25 cellular contexts compared by ENCODE assay signal in genomic region chr10:89398003-89398749, GRCh38. TPM values are rescaled to one million over a fixed set of nuclear protein-coding genes. Genes with fewer than 3 reads are reported as not detected.
DNase-seq lines count a peak whose midpoint lies in the region; ATAC-seq and TF ChIP-seq lines count a peak whose summit lies in the region.
"Had no signal": no experiment of that assay in that cellular context is flagged by ENCODE, and none has a peak within 500 bp of the region (broad histone marks: within the 10 kb centered on the region; RNA-seq: fewer than 3 reads in every experiment).

No MANE protein-coding gene starts in this region.

- POLR2A ChIA-PET in MCF 10A (lab: Yijun Ruan, JAX) (interaction anchor here (0.7 to 1.0 kb wide), 2 partner anchors 17 to 288 kb away, joined by 3 to 4 read pairs; no protein-coding TSS in a partner anchor), GM10248 (lab: Yijun Ruan, JAX) (no interaction called here)

- H3K36me3 Mint-ChIP-seq in MCF 10A (ENCODE audit: insufficient read depth, unreplicated experiment) (no peaks in the 10 kb centered on the region), endodermal cell (ENCODE audit: low read depth) (peaks cover 3% of the 10 kb centered on the region)

- H3K9ac ChIP-seq in mammary epithelial cell (ENCODE audit: insufficient read depth, low read length), result no peak overlapping the region
- H3K9ac ChIP-seq in adipocyte (ENCODE audit: low read length), result no peak overlapping the region
- no peak overlapping the region for H3K9ac ChIP-seq in endodermal cell (ENCODE audit: extremely low read depth, low read length, poor library complexity, severe bottlenecking)
- H3K9ac ChIP-seq: BLaER1 treated with 17β-estradiol and CSF1 and Interleukin-3, amounts not matched to agents 10 nM and 100 nM had no signal

- H3K27ac Mint-ChIP-seq in MCF 10A (ENCODE audit: low read depth, unreplicated experiment), result no peak overlapping the region
- no peak overlapping the region for H3K27ac Mint-ChIP-seq in endodermal cell
- H3K27ac Mint-ChIP-seq: HFFc6, nephron progenitor cell, progenitor cell of endocrine pancreas had no signal

- BruUV-seq in MCF 10A (replicated peaks; lab: Mats Ljungman, UMichigan), result no TSS peak
- BruUV-seq in mammary epithelial cell (replicated peaks; lab: Mats Ljungman, UMichigan), result no TSS peak

- dilution Hi-C loops in mammary epithelial cell (cut with HindIII; ENCODE audit: low sequenced_read_pairs), result no loop called here

- 98% methylated on average over 5 of the region's 5 CpGs for WGBS in mammary epithelial cell (ENCODE audit: low coverage, missing lambda C conversion rate)
- WGBS in transverse colon (ENCODE audit: low coverage in 1 of 2), 2 donors, result 58 to 64% methylated on average over 5 of the region's 5 CpGs
- 74 to 93% methylated on average over 2 to 5 of the region's 5 CpGs for WGBS in endodermal cell (ENCODE audit: insufficient coverage in 1 of 2, insufficient read length in 1 of 2), 2 experiments

- no peak overlapping the region for H2AFZ ChIP-seq in mammary epithelial cell (ENCODE audit: low read depth, low read length)

- peak; percentile 26 for ATAC-seq in left colon

- H3K4me3 Mint-ChIP-seq in MCF 10A (ENCODE audit: unreplicated experiment) (no peak overlapping the region), endodermal cell (no peak overlapping the region)
- H3K4me3 Mint-ChIP-seq: HFFc6, nephron progenitor cell had no signal

- no peak overlapping the region for H3K4me3 ChIP-seq in mammary epithelial cell (replicated peaks in 1 of 3; ENCODE audit: insufficient read depth in 1 of 3, low read depth in 2 of 3, low read length in 3 of 3)
- no peak overlapping the region for H3K4me3 ChIP-seq in adipocyte (ENCODE audit: low read length)
- no peak overlapping the region for H3K4me3 ChIP-seq in transverse colon
- no peak overlapping the region for H3K4me3 ChIP-seq in endodermal cell (ENCODE audit: low read length)
- H3K4me3 ChIP-seq: BLaER1 treated with 17β-estradiol and CSF1 and Interleukin-3, amounts not matched to agents 10 nM and 100 nM; coronary artery had no signal

- peak; percentile 9 for DNase-seq in MCF 10A (ENCODE audit: unreplicated experiment)
- no peak for DNase-seq in mammary epithelial cell
- DNase-seq in adipocyte (ENCODE audit: low read depth), result peak; percentile 28
- DNase-seq in left colon, result no peak
- DNase-seq in transverse colon, result peak; percentile 17
- no peak for DNase-seq in GM10266 (ENCODE audit: extremely low spot score)
- DNase-seq in endodermal cell, result no peak
- DNase-seq in GM10248 (ENCODE audit: extremely low spot score), result no peak
- DNase-seq: activated CD4-positive, alpha-beta T cell treated with anti-CD3 and anti-CD28 coated beads, Interleukin-2, amount 50 U/mL, for 4 hours; activated gamma-delta T cell treated with Interleukin-2 at 50 U/mL for 16 hours; activated T-cell treated with anti-CD3 and anti-CD28 coated beads for 4 hours; HFFc6; Karpas-422; NCI-H1105 treated with DMSO at 0.1 percent for 48 hours; NCI-H748 treated with DMSO at 0.1 percent for 48 hours; nephron progenitor cell; OCI-M1; SIG-M5 had no signal

- no peak for TF ChIP-seq EP300 in transverse colon (IDR thresholded peaks at IDR 0.05; ENCODE audit: low read depth)

- CTCF ChIA-PET in MCF 10A (lab: Yijun Ruan, JAX), result no interaction called here
- CTCF ChIA-PET in mammary epithelial cell (lab: Charles Lee; ENCODE audit: low non-redundant PET), result no interaction called here
- CTCF ChIA-PET in GM10248 (lab: Yijun Ruan, JAX), result interaction anchor here (0.8 kb wide), 1 partner anchor 11 kb away, joined by 3 read pairs; no protein-coding TSS in a partner anchor

- H4K20me1 ChIP-seq in mammary epithelial cell (ENCODE audit: insufficient read depth, low read length), result no peaks in the 10 kb centered on the region
- H4K20me1 ChIP-seq: BLaER1 treated with 17β-estradiol and CSF1 and Interleukin-3, amounts not matched to agents 10 nM and 100 nM had no signal

- H3K9me3 Mint-ChIP-seq in MCF 10A (ENCODE audit: unreplicated experiment) (no peaks in the 10 kb centered on the region), endodermal cell (peaks cover 27% of the 10 kb centered on the region)
- H3K9me3 Mint-ChIP-seq: HFFc6 had no signal

- H3K9me3 ChIP-seq in mammary epithelial cell (replicated peaks; ENCODE audit: insufficient read depth, low read length), result no peaks in the 10 kb centered on the region
- H3K9me3 ChIP-seq in adipocyte (ENCODE audit: control insufficient read depth, low read length), result no peaks in the 10 kb centered on the region
- no peaks in the 10 kb centered on the region for H3K9me3 ChIP-seq in transverse colon
- peaks cover 4% of the 10 kb centered on the region for H3K9me3 ChIP-seq in endodermal cell (ENCODE audit: control insufficient read depth, low read length)

- no peaks in the 10 kb centered on the region for H3K36me3 ChIP-seq in mammary epithelial cell (ENCODE audit: insufficient read depth, low read length)
- H3K36me3 ChIP-seq in adipocyte (ENCODE audit: control insufficient read depth, insufficient read depth, low read length, severe bottlenecking), result peaks cover 11% of the 10 kb centered on the region
- H3K36me3 ChIP-seq in transverse colon, result peaks cover 0 to 6% (median 0%) of the 10 kb centered on the region in 4 donors
- no peaks in the 10 kb centered on the region for H3K36me3 ChIP-seq in endodermal cell (ENCODE audit: control insufficient read depth, insufficient read depth, low read length)

- no peaks in the 10 kb centered on the region for H3K4me1 Mint-ChIP-seq in MCF 10A (ENCODE audit: insufficient read depth, unreplicated experiment)
- H3K4me1 Mint-ChIP-seq in endodermal cell, result peaks cover under 1% of the 10 kb centered on the region
- H3K4me1 Mint-ChIP-seq: nephron progenitor cell had no signal

- H3K27me3 Mint-ChIP-seq in MCF 10A (ENCODE audit: insufficient read depth, unreplicated experiment), result no peaks in the 10 kb centered on the region
- no peaks in the 10 kb centered on the region for H3K27me3 Mint-ChIP-seq in endodermal cell (ENCODE audit: insufficient read depth)
- H3K27me3 Mint-ChIP-seq: progenitor cell of endocrine pancreas had no signal

- H3K4me1 ChIP-seq in mammary epithelial cell (ENCODE audit: insufficient read depth, low read length), result peaks cover under 1% of the 10 kb centered on the region
- H3K4me1 ChIP-seq in adipocyte (ENCODE audit: control insufficient read depth, insufficient read depth, low read length), result peaks cover 5% of the 10 kb centered on the region
- H3K4me1 ChIP-seq in transverse colon, result peaks cover 5 to 20% (median 8%) of the 10 kb centered on the region in 4 donors
- H3K4me1 ChIP-seq in endodermal cell (ENCODE audit: control insufficient read depth, insufficient read depth, low read length), result no peaks in the 10 kb centered on the region

- H3K4me2 ChIP-seq in mammary epithelial cell (ENCODE audit: insufficient read depth, low read depth, low read length), result no peak overlapping the region
- H3K4me2 ChIP-seq: BLaER1 treated with 17β-estradiol and CSF1 and Interleukin-3, amounts not matched to agents 10 nM and 100 nM had no signal

- TF ChIP-seq POLR2A in transverse colon (IDR thresholded peaks at IDR 0.05), result no peak

- no peaks in the 10 kb centered on the region for H3K27me3 ChIP-seq in mammary epithelial cell (ENCODE audit: insufficient read depth, low read length)
- no peaks in the 10 kb centered on the region for H3K27me3 ChIP-seq in adipocyte (replicated peaks; ENCODE audit: control insufficient read depth, insufficient read depth, low read length)
- H3K27me3 ChIP-seq in transverse colon, result no peaks in the 10 kb centered on the region
- H3K27me3 ChIP-seq in endodermal cell (ENCODE audit: control insufficient read depth, insufficient read depth, low read length, poor library complexity, severe bottlenecking), result no peaks in the 10 kb centered on the region
- H3K27me3 ChIP-seq: BLaER1 treated with 17β-estradiol and CSF1 and Interleukin-3, amounts not matched to agents 10 nM and 100 nM had no signal

- intact Hi-C loops in MCF 10A (cut with micrococcal nuclease) (no loop called here), mammary epithelial cell (cut with micrococcal nuclease) (no loop called here), left colon (cut with DNase I, micrococcal nuclease) (no loop called here), transverse colon (cut with DNase I; ENCODE audit: low total_unique reads) (no loop called here)

- no peaks in the 10 kb centered on the region for H3K79me2 ChIP-seq in mammary epithelial cell (ENCODE audit: insufficient read depth, low read length)

- TF ChIP-seq CTCF in MCF 10A (IDR thresholded peaks at IDR 0.05; ENCODE audit: unreplicated experiment) (no peak), mammary epithelial cell (conservative IDR thresholded peaks at IDR 0.05 in 1 of 2, IDR thresholded peaks at IDR 0.05 in 1 of 2; ENCODE audit: extremely low read depth in 1 of 2, insufficient read depth in 1 of 2, low read depth in 1 of 2, low read length in 2 of 2) (no peak), transverse colon (IDR thresholded peaks at IDR 0.05) (no peak), GM10266 (IDR thresholded peaks at IDR 0.05; ENCODE audit: control insufficient read depth, insufficient read depth, low read depth, missing control alignments) (no peak), endodermal cell (conservative IDR thresholded peaks at IDR 0.05) (no peak), GM10248 (IDR thresholded peaks at IDR 0.05; ENCODE audit: control extremely low read depth, extremely low read depth, low read depth, missing control alignments) (no peak)

- no peak overlapping the region for H3K27ac ChIP-seq in mammary epithelial cell (ENCODE audit: insufficient read depth, low read depth, low read length)
- H3K27ac ChIP-seq in transverse colon, result peak overlapping the region in 3 of 4 donors; percentile 7 to 34 (median 26)
- H3K27ac ChIP-seq in endodermal cell (ENCODE audit: low read depth, low read length), result no peak overlapping the region
- H3K27ac ChIP-seq: BLaER1 treated with 17β-estradiol and CSF1 and Interleukin-3, amounts not matched to agents 10 nM and 100 nM; coronary artery; VCaP had no signal

- in situ Hi-C loops in mammary epithelial cell (cut with MboI; ENCODE audit: low sequenced_read_pairs in 2 of 2) (loop anchor here in 1 of 2 donors (10.0 kb wide), 1 partner anchor 143 kb away; the partner anchor contains the start of gene LIPA), transverse colon (cut with MboI; ENCODE audit: low pct_ligation_motif_present in 1 of 4, low pct_unique_long_range_greater_than_20kb in 1 of 4, low sequenced_read_pairs in 3 of 4) (no loop called here)

RNA-seq across cellular contexts. Expression of gene IFIT1, which starts 5.8 kb away (rescaled TPM):
- total RNA-seq in MCF 10A (2022), result 0.17 and 0.26 TPM in 2 replicates
- total RNA-seq in mammary epithelial cell, result 1 to 10 TPM in 1 of 2 donors, under 1 TPM in 1; 0.50 to 1.2 TPM
- 0.37 TPM for polyA plus RNA-seq in mammary epithelial cell
- 3.5 TPM for polyA minus RNA-seq in mammary epithelial cell
- 1 to 10 TPM; 6.1 to 6.8 TPM for total RNA-seq in left colon
- 10 to 100 TPM in 2 of 4 donors, 1 to 10 TPM in 2; 1.1 to 18.5 (median 9.4) TPM for total RNA-seq in transverse colon
- under 1 TPM in 1 of 2 donors, not detected in 1; 0.59 TPM for total RNA-seq in endodermal cell
- 7.4 TPM for polyA plus RNA-seq in endodermal cell (2013, experiment 1 of 2)
- 7.7 TPM for polyA plus RNA-seq in endodermal cell (2013, experiment 2 of 2)

RNA-seq across cellular contexts. Expression of gene IFIT5, which starts 16.2 kb away (rescaled TPM):
- 11.2 and 12.8 TPM in 2 replicates for total RNA-seq in MCF 10A (2022)
- total RNA-seq in mammary epithelial cell, result 10 to 100 TPM in 1 of 2 donors, 1 to 10 TPM in 1; 7.6 to 11.2 TPM
- 4.2 TPM for polyA plus RNA-seq in mammary epithelial cell
- polyA minus RNA-seq in mammary epithelial cell, result 2.5 TPM
- total RNA-seq in left colon, result 10 to 100 TPM; 10.2 to 10.6 TPM
- 10 to 100 TPM in 3 of 4 donors, 1 to 10 TPM in 1; 1.5 to 12.5 (median 11.2) TPM for total RNA-seq in transverse colon
- 1 to 10 TPM; 1.5 to 2.5 TPM for total RNA-seq in endodermal cell
- polyA plus RNA-seq in endodermal cell (2013, experiment 1 of 2), result 9.4 TPM
- polyA plus RNA-seq in endodermal cell (2013, experiment 2 of 2), result 8.8 TPM

RNA-seq across cellular contexts. Expression of gene IFIT1B, which starts 20.3 kb away (rescaled TPM):
- total RNA-seq in MCF 10A (2022) (not detected in 2 replicates), mammary epithelial cell (not detected), left colon (not detected), transverse colon (not detected), endodermal cell (not detected)
- not detected for polyA plus RNA-seq in mammary epithelial cell
- not detected for polyA minus RNA-seq in mammary epithelial cell
- polyA plus RNA-seq in endodermal cell (2013, experiment 1 of 2), result not detected
- not detected for polyA plus RNA-seq in endodermal cell (2013, experiment 2 of 2)
- total RNA-seq: A673; HFFc6; progenitor cell of endocrine pancreas; T-helper 1 cell treated with Interleukin-12 subunit alpha and Interleukin-12 subunit beta and Interleukin-4 antibody, amounts not matched to agents 30 ng/mL and 1 ng/mL, for 36 hours had no signal
- polyA plus RNA-seq: keratinocyte had no signal

Comparison
In these comparisons a context has a peak if more than half of its experiments do, and no peak if none do; other contexts are left out.
1. DNase-seq: peak in MCF 10A (single experiment), adipocyte (single experiment) and transverse colon (single experiment); none in mammary epithelial cell (single experiment), left colon (0 of 2), GM10266 (single experiment), endodermal cell (single experiment) and GM10248 (single experiment).
2. H3K27ac ChIP-seq: peak in transverse colon (3 of 4); none in mammary epithelial cell (single experiment) and endodermal cell (single experiment).